Comparison of ENCODE assay signal across 10 cellular contexts in genomic region chr2:202494300-202494699, GRCh38.
DNase-seq lines count a peak whose midpoint lies in the region; ATAC-seq, FAIRE-seq and TF ChIP-seq lines count a peak whose summit lies in the region.
"Had no signal": no experiment of that assay in that cellular context is flagged by ENCODE, and none has a peak within 500 bp of the region (broad histone marks: within the 10 kb centered on the region; RNA-seq: fewer than 3 reads in every experiment).

No MANE protein-coding gene starts in this region.

- FAIRE-seq in GM12891 (lab: Jason Lieb, UNC), result no peak

- H3K9me3 Mint-ChIP-seq in memory B cell, result no peaks in the 10 kb centered on the region

- ATAC-seq in memory B cell (ENCODE audit: low read depth) (no peak), HG03139 (IDR thresholded peaks at IDR 0.05; ENCODE audit: unreplicated experiment) (no peak), GM19035 (IDR thresholded peaks at IDR 0.05; ENCODE audit: unreplicated experiment) (no peak)

- H3K4me3 ChIP-seq in AG10803 (ENCODE audit: low read length), result no peak overlapping the region

- peak overlapping the region; percentile 63 for H3K27ac Mint-ChIP-seq in memory B cell

- H3K4me1 Mint-ChIP-seq in memory B cell, result no peaks in the 10 kb centered on the region

- DNase-seq in AG10803 (ENCODE audit: low read depth) (peak; percentile 64), M059J (ENCODE audit: low read depth) (peak; percentile 3), caudate nucleus (lab: John Stamatoyannopoulos, UW) (peak in 39 of 61 donors; percentile 0 to 65 (median 13)), memory B cell (ENCODE audit: low spot score in 2 of 2) (no peak), GM12891 (ENCODE audit: insufficient read length, low spot score) (no peak)
- no peak for DNase-seq in stimulated activated CD4-positive, alpha-beta T cell treated with anti-CD3 and anti-CD28 coated beads, Interleukin-2, amount 100 ng/mL, for 24 hours
- DNase-seq: activated naive CD4-positive, alpha-beta T cell treated with Interleukin-2 at 50 U/mL for 16 hours; left cardiac atrium had no signal

- TF ChIP-seq CTCF in AG10803 (conservative IDR thresholded peaks at IDR 0.05; ENCODE audit: low read length), result no peak

- H3K27ac ChIP-seq in caudate nucleus (ENCODE audit: low read depth, low read length), result peak overlapping the region; percentile 28

- no peak overlapping the region for H3K4me3 Mint-ChIP-seq in memory B cell

- TF ChIP-seq POLR2A in GM12891 (IDR thresholded peaks at IDR 0.05; ENCODE audit: low read depth, low read length), result no peak

- H3K27me3 Mint-ChIP-seq in memory B cell, result no peaks in the 10 kb centered on the region

- peaks cover 8% of the 10 kb centered on the region for H3K36me3 Mint-ChIP-seq in memory B cell

TF ChIP-seq in GM12891, 5 proteins besides CTCF, POLR2A, EP300 and RAD21:
- TF ChIP-seq PAX5 (IDR thresholded peaks at IDR 0.05; ENCODE audit: insufficient read depth, low read length, severe bottlenecking), result no peak
- no peak for TF ChIP-seq POU2F2 (IDR thresholded peaks at IDR 0.05; ENCODE audit: low read depth, low read length)
- TF ChIP-seq POLR2AphosphoS5 (IDR thresholded peaks at IDR 0.05; ENCODE audit: low read depth, low read length), result no peak
- no peak for TF ChIP-seq TAF1 (IDR thresholded peaks at IDR 0.05; ENCODE audit: low read depth, low read length)
- no peak for TF ChIP-seq SPI1 (IDR thresholded peaks at IDR 0.05; ENCODE audit: low read depth, low read length)

Comparison
In these comparisons a context has a peak if more than half of its experiments do, and no peak if none do; other contexts are left out.
1. DNase-seq: peak in AG10803 (single experiment), M059J (single experiment) and caudate nucleus (39 of 61); none in memory B cell (0 of 2), GM12891 (single experiment) and stimulated activated CD4-positive, alpha-beta T cell treated with anti-CD3 and anti-CD28 coated beads, Interleukin-2, amount 100 ng/mL, for 24 hours (0 of 2).